Comparison of ENCODE assay signal across 8 cellular contexts in genomic region chr3:32780735-32781210, GRCh38. TPM values are rescaled to one million over a fixed set of nuclear protein-coding genes. Genes with fewer than 3 reads are reported as not detected.
DNase-seq lines count a peak whose midpoint lies in the region; ATAC-seq and TF ChIP-seq lines count a peak whose summit lies in the region.

No MANE protein-coding gene starts in this region.

- CTCF ChIA-PET in activated naive CD4-positive, alpha-beta T cell treated with anti-CD3 and anti-CD28 coated beads, Interleukin-2, amount 10 ng/mL, durations not matched to agents 7 days and 5 days (lab: Charles Lee): no interaction called here

- no peaks in the 10 kb centered on the region for H3K36me3 ChIP-seq in GM23338 (ENCODE audit: insufficient read depth)

- intact Hi-C loops in left cardiac atrium (cut with DNase I): no loop called here

- peak overlapping the region; percentile 72 for H3K4me3 ChIP-seq in GM23338

- ATAC-seq in GM23338 (peak; percentile 78), left cardiac atrium (peak; percentile 19 to 68)

- DNase-seq in NCI-H2171 treated with DMSO at 0.1 percent for 48 hours (lab: John Stamatoyannopoulos, UW): peak; percentile 19
- no peak for DNase-seq in NCI-H2171 (lab: John Stamatoyannopoulos, UW)
- peak; percentile 99 for DNase-seq in GM23338 (ENCODE audit: low spot score)
- DNase-seq in LHCN-M2 (ENCODE audit: low read depth): peak; percentile 30
- DNase-seq in activated naive CD4-positive, alpha-beta T cell treated with anti-CD3 and anti-CD28 coated beads, Interleukin-2, amount 10 ng/mL, durations not matched to agents 7 days and 5 days: peak; percentile 30
- DNase-seq in left cardiac atrium: peak; percentile 46
- peak; percentile 75 for DNase-seq in progenitor cell of endocrine pancreas (ENCODE audit: low spot score, unreplicated experiment)
- DNase-seq in SIG-M5 treated with dmso at 0.1 percent for 504 hours (lab: John Stamatoyannopoulos, UW; ENCODE audit: unreplicated experiment): no peak

- H3K27me3 ChIP-seq in GM23338 (ENCODE audit: insufficient read depth): no peaks in the 10 kb centered on the region

- peak overlapping the region; percentile 94 for H3K4me2 ChIP-seq in GM23338

- H4K20me1 ChIP-seq in GM23338 (replicated peaks; ENCODE audit: insufficient read depth): no peaks in the 10 kb centered on the region

- peaks cover 61% of the 10 kb centered on the region for H3K4me1 Mint-ChIP-seq in GM23338
- peaks cover 4% of the 10 kb centered on the region for H3K4me1 Mint-ChIP-seq in activated naive CD4-positive, alpha-beta T cell treated with anti-CD3 and anti-CD28 coated beads, Interleukin-2, amount 10 ng/mL, durations not matched to agents 7 days and 5 days
- H3K4me1 Mint-ChIP-seq in progenitor cell of endocrine pancreas (ENCODE audit: low read depth): peaks cover 1% of the 10 kb centered on the region

- H3F3A ChIP-seq in GM23338 (replicated peaks; ENCODE audit: low read depth): peaks cover 35% of the 10 kb centered on the region

- H3K4me1 ChIP-seq in GM23338 (ENCODE audit: insufficient read depth): peaks cover 43% of the 10 kb centered on the region

- H3K9me3 Mint-ChIP-seq in GM23338 (no peaks in the 10 kb centered on the region; the same call in 2 of the 3 replicates), progenitor cell of endocrine pancreas (ENCODE audit: low read depth) (no peaks in the 10 kb centered on the region)
- no peaks in the 10 kb centered on the region for H3K9me3 Mint-ChIP-seq in activated naive CD4-positive, alpha-beta T cell treated with anti-CD3 and anti-CD28 coated beads, Interleukin-2, amount 10 ng/mL, durations not matched to agents 7 days and 5 days

- H3K36me3 Mint-ChIP-seq in GM23338 (ENCODE audit: low read depth) (peaks cover 16% of the 10 kb centered on the region), progenitor cell of endocrine pancreas (ENCODE audit: insufficient read depth) (peaks cover 2% of the 10 kb centered on the region)
- peaks cover 2% of the 10 kb centered on the region for H3K36me3 Mint-ChIP-seq in activated naive CD4-positive, alpha-beta T cell treated with anti-CD3 and anti-CD28 coated beads, Interleukin-2, amount 10 ng/mL, durations not matched to agents 7 days and 5 days

- peak overlapping the region; percentile 100 for H3K27ac ChIP-seq in GM23338 (ENCODE audit: low read depth)

- peak overlapping the region; percentile 83 for H3K4me3 Mint-ChIP-seq in GM23338
- H3K4me3 Mint-ChIP-seq in activated naive CD4-positive, alpha-beta T cell treated with anti-CD3 and anti-CD28 coated beads, Interleukin-2, amount 10 ng/mL, durations not matched to agents 7 days and 5 days: peak overlapping the region; percentile 84
- peak overlapping the region; percentile 84 for H3K4me3 Mint-ChIP-seq in progenitor cell of endocrine pancreas (ENCODE audit: low read depth)

- peaks cover 52% of the 10 kb centered on the region for H3K79me2 ChIP-seq in GM23338 (replicated peaks; ENCODE audit: insufficient read depth)

- H2AFZ ChIP-seq in GM23338: no peak overlapping the region

- H3K27me3 Mint-ChIP-seq in GM23338 (ENCODE audit: insufficient read depth, low read depth, poor library complexity) (peaks cover 22% of the 10 kb centered on the region), progenitor cell of endocrine pancreas (peaks cover 8% of the 10 kb centered on the region)
- peaks cover 22% of the 10 kb centered on the region for H3K27me3 Mint-ChIP-seq in activated naive CD4-positive, alpha-beta T cell treated with anti-CD3 and anti-CD28 coated beads, Interleukin-2, amount 10 ng/mL, durations not matched to agents 7 days and 5 days

- TF ChIP-seq CTCF in GM23338 (conservative IDR thresholded peaks at IDR 0.05; ENCODE audit: low read depth in 2 of 2): no peak
- peak; percentile 39 for TF ChIP-seq CTCF in progenitor cell of endocrine pancreas (IDR thresholded peaks at IDR 0.05; ENCODE audit: unreplicated experiment)

- H3K9me2 ChIP-seq in GM23338 (ENCODE audit: insufficient read depth): no peaks in the 10 kb centered on the region; the same call in 1 of the 2 replicates

- H3K27ac Mint-ChIP-seq in GM23338: peak overlapping the region; percentile 99
- H3K27ac Mint-ChIP-seq in activated naive CD4-positive, alpha-beta T cell treated with anti-CD3 and anti-CD28 coated beads, Interleukin-2, amount 10 ng/mL, durations not matched to agents 7 days and 5 days: no peak overlapping the region
- peak overlapping the region; percentile 97 for H3K27ac Mint-ChIP-seq in progenitor cell of endocrine pancreas

TF ChIP-seq in GM23338, 12 proteins besides CTCF, POLR2A, EP300 and RAD21 (continues in another document):
- TF ChIP-seq EZH2 (IDR thresholded peaks at IDR 0.05; ENCODE audit: low read depth, unreplicated experiment): no peak
- TF ChIP-seq ZNF462 (CRISPR knock-in tag; IDR thresholded peaks at IDR 0.05): no peak; the same call in 1 of the 2 replicates
- TF ChIP-seq STAT1 (IDR thresholded peaks at IDR 0.05; ENCODE audit: unreplicated experiment): no peak
- TF ChIP-seq ZNF331 (CRISPR knock-in tag; IDR thresholded peaks at IDR 0.05; ENCODE audit: low read depth): no peak
- no peak for TF ChIP-seq JUNB (IDR thresholded peaks at IDR 0.05; ENCODE audit: unreplicated experiment)
- peak; percentile 66 for TF ChIP-seq CREB1 (CRISPR knock-in tag; IDR thresholded peaks at IDR 0.05; ENCODE audit: low read depth)
- TF ChIP-seq EZH2phosphoT487 (IDR thresholded peaks at IDR 0.05; ENCODE audit: unreplicated experiment): no peak

RNA-seq across cellular contexts. Expression of gene TRIM71, which starts 37.0 kb away (rescaled TPM):
- 318 and 346 TPM in 2 replicates for total RNA-seq in GM23338 (2014; rRNA removed; shearing (Covaris generic))
- polyA plus RNA-seq in GM23338 (2016; fragmentation: Nextera tagmentation; extraction: Ambion mirVana): 71.2 and 71.5 TPM in 2 replicates
- total RNA-seq in LHCN-M2 (2014; rRNA removed) (not detected in 2 replicates), left cardiac atrium (under 1 TPM in 1 of 2 donors, not detected in 1; 0.06 TPM), progenitor cell of endocrine pancreas (61.3 and 61.6 TPM in 2 replicates)
- not detected for polyA plus RNA-seq in LHCN-M2 (2012)

Comparison
In these comparisons a context has a peak if more than half of its experiments do, and no peak if none do; other contexts are left out.
1. DNase-seq: peak in NCI-H2171 treated with DMSO at 0.1 percent for 48 hours (single experiment), GM23338 (single experiment), LHCN-M2 (single experiment), activated naive CD4-positive, alpha-beta T cell treated with anti-CD3 and anti-CD28 coated beads, Interleukin-2, amount 10 ng/mL, durations not matched to agents 7 days and 5 days (single experiment), left cardiac atrium (single experiment) and progenitor cell of endocrine pancreas (single experiment); none in NCI-H2171 (single experiment) and SIG-M5 treated with dmso at 0.1 percent for 504 hours (single experiment).
2. RNA of gene TRIM71, which starts 37.0 kb away (total RNA-seq): 318 to 346 TPM in GM23338 and 61.3 to 61.6 TPM in progenitor cell of endocrine pancreas; 0.06 TPM in left cardiac atrium and not detected in LHCN-M2; every median in the first group is over 10 times any median in the second.
3. Peak in every context shown above with its lines, with median percentiles within 50 percentile points of each other: H3K4me3 Mint-ChIP-seq.